ENCODE assay signal across 26 cellular contexts in the genomic region with DNA sequence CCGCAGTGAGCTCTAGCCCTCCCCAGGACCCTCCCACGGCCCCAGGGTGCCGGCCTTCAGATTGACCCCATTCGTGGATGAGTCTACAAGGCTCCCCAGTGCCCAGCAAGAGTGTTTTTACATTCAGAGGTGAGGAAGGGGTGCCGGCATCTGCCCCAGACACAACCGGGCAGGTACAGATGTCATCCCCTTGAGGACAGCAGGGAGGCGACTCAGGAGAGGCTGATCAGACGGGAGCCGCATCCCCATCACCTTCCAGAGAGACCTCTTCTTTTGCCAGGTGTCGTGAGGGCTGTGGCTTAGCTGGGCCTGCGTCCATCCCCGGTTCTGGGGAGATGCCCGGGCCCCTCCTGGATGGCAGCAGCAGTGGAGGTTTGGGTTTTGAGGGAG. TPM values are rescaled to one million over a fixed set of nuclear protein-coding genes. Genes with fewer than 3 reads are reported as not detected.
"Had no signal": no experiment of that assay in that cellular context is flagged by ENCODE, and none has a peak within 500 bp of the region (broad histone marks: within the 10 kb centered on the region; RNA-seq: fewer than 3 reads in every experiment).

No MANE protein-coding gene starts in this region.

- H3K4me3 Mint-ChIP-seq: central memory CD8-positive, alpha-beta T cell; nephron progenitor cell; stimulated activated naive B cell treated with anti-CD40 and anti-IgM and Interleukin-4, amounts not matched to agents 10 μg/mL and 1 μg/mL and 100 μg/mL, for 72 hours; stimulated activated naive CD8-positive, alpha-beta T cell treated with anti-CD3 and anti-CD28 coated beads, Interleukin-15, amount 100 ng/mL, for 72 hours had no signal

- H3K9me3 ChIP-seq: heart left ventricle, left lung, neutrophil, testis, tibial nerve had no signal

- DNase-seq: effector memory CD4-positive, alpha-beta T cell; hypothalamus; midbrain; nephron progenitor cell; stimulated activated CD4-positive, alpha-beta T cell treated with anti-CD3 and anti-CD28 coated beads, Interleukin-15, amount 100 ng/mL, for 24 hours; stimulated activated CD4-positive, alpha-beta T cell treated with anti-CD3 and anti-CD28 coated beads, Interleukin-1b, Interleukin-23, amount 100 ng/mL, for 48 hours; stimulated activated CD4-positive, alpha-beta T cell treated with anti-CD3 and anti-CD28 coated beads, Interleukin-4, amount 100 ng/mL, for 24 hours; stimulated activated naive B cell treated with anti-CD40 and anti-IgM and Interleukin-4, amounts not matched to agents 10 μg/mL and 1 μg/mL and 100 μg/mL, for 72 hours; stimulated activated naive CD8-positive, alpha-beta T cell treated with anti-CD3 and anti-CD28 coated beads, Interleukin-15, amount 100 ng/mL, for 72 hours; testis had no signal

- FAIRE-seq: endometrium, frontal cortex, islet of Langerhans had no signal

- H3K36me3 ChIP-seq: heart left ventricle, left lung, neutrophil, tibial nerve had no signal

- ATAC-seq: esophagus mucosa; heart left ventricle; left lung; stimulated activated naive B cell treated with anti-CD40 and anti-IgM and Interleukin-4, amounts not matched to agents 10 μg/mL and 1 μg/mL and 100 μg/mL, for 72 hours; stimulated activated naive CD8-positive, alpha-beta T cell treated with anti-CD3 and anti-CD28 coated beads, Interleukin-15, amount 100 ng/mL, for 72 hours had no signal

- H3K4me1 ChIP-seq: testis had no signal

- H3K27ac ChIP-seq: heart left ventricle, left lung, neutrophil, testis, tibial nerve had no signal

- H3K9me3 Mint-ChIP-seq: central memory CD8-positive, alpha-beta T cell; nephron progenitor cell; stimulated activated naive B cell treated with anti-CD40 and anti-IgM and Interleukin-4, amounts not matched to agents 10 μg/mL and 1 μg/mL and 100 μg/mL, for 72 hours; stimulated activated naive CD8-positive, alpha-beta T cell treated with anti-CD3 and anti-CD28 coated beads, Interleukin-15, amount 100 ng/mL, for 72 hours had no signal

- H3K4me3 ChIP-seq: heart left ventricle, left lung, lung, testis, tibial nerve had no signal

- H3K36me3 Mint-ChIP-seq: stimulated activated naive B cell treated with anti-CD40 and anti-IgM and Interleukin-4, amounts not matched to agents 10 μg/mL and 1 μg/mL and 100 μg/mL, for 72 hours had no signal

- H3K27ac Mint-ChIP-seq: nephron progenitor cell; stimulated activated naive B cell treated with anti-CD40 and anti-IgM and Interleukin-4, amounts not matched to agents 10 μg/mL and 1 μg/mL and 100 μg/mL, for 72 hours; stimulated activated naive CD8-positive, alpha-beta T cell treated with anti-CD3 and anti-CD28 coated beads, Interleukin-15, amount 100 ng/mL, for 72 hours had no signal

- H3K27me3 ChIP-seq: testis had no signal

RNA-seq across cellular contexts. Expression of a gene that starts 4.3 kb away (rescaled TPM):
- total RNA-seq: esophagus mucosa, fibroblast of lung, glomerular endothelial cell, left lung, osteocyte, pulmonary artery endothelial cell, subcutaneous adipose tissue, tibial nerve had no signal
- polyA plus RNA-seq: fibroblast of lung, lung, urinary bladder had no signal
